9 cellular contexts compared by ENCODE assay signal in genomic region chr15:25848769-25849430, GRCh38. TPM values are rescaled to one million over a fixed set of nuclear protein-coding genes. Genes with fewer than 3 reads are reported as not detected.
DNase-seq lines count a peak whose midpoint lies in the region; ATAC-seq, FAIRE-seq and TF ChIP-seq lines count a peak whose summit lies in the region.
"Had no signal": no experiment of that assay in that cellular context is flagged by ENCODE, and none has a peak within 500 bp of the region (broad histone marks: within the 10 kb centered on the region; RNA-seq: fewer than 3 reads in every experiment).

No MANE protein-coding gene starts in this region.

- in situ Hi-C loops in gastrocnemius medialis (cut with MboI; ENCODE audit: low sequenced_read_pairs in 4 of 4): loop anchor here in 1 of 4 donors (25.0 kb wide), 1 partner anchor 88 kb away; no protein-coding TSS in a partner anchor

- H3K27me3 Mint-ChIP-seq in Caco-2 (ENCODE audit: insufficient read depth, unreplicated experiment): no peaks in the 10 kb centered on the region

- H3K4me3 Mint-ChIP-seq in Caco-2 (ENCODE audit: unreplicated experiment): peak overlapping the region; percentile 77

- ATAC-seq in gastrocnemius medialis: no peak

- no peaks in the 10 kb centered on the region for H3K79me2 ChIP-seq in OCI-LY7 (ENCODE audit: insufficient read depth, low read depth, low read length)

- no peaks in the 10 kb centered on the region for H4K20me1 ChIP-seq in OCI-LY7 (ENCODE audit: insufficient read depth, low read length)

- H3K36me3 ChIP-seq in Caco-2 (ENCODE audit: control insufficient read depth, insufficient read depth, low read length) (no peaks in the 10 kb centered on the region), OCI-LY7 (ENCODE audit: insufficient read depth, low read length) (no peaks in the 10 kb centered on the region), esophagus squamous epithelium (no peaks in the 10 kb centered on the region), sigmoid colon (no peaks in the 10 kb centered on the region), gastrocnemius medialis (no peaks in the 10 kb centered on the region)

- TF ChIP-seq POLR2A in esophagus squamous epithelium (IDR thresholded peaks at IDR 0.05) (no peak), sigmoid colon (IDR thresholded peaks at IDR 0.05) (no peak), gastrocnemius medialis (IDR thresholded peaks at IDR 0.05) (no peak)

- BruUV-seq in Caco-2 (replicated peaks; lab: Mats Ljungman, UMichigan): no TSS peak
- no TSS peak for BruUV-seq in OCI-LY7 (replicated peaks; lab: Mats Ljungman, UMichigan)

- peaks cover 28% of the 10 kb centered on the region for H3K4me1 Mint-ChIP-seq in Caco-2 (ENCODE audit: low read depth, unreplicated experiment)

- no peak overlapping the region for H3K27ac ChIP-seq in OCI-LY7 (ENCODE audit: low read depth, low read length, poor library complexity, severe bottlenecking)
- peak overlapping the region in 3 of 4 donors; percentile 80 to 91 (median 87) for H3K27ac ChIP-seq in esophagus squamous epithelium
- H3K27ac ChIP-seq in sigmoid colon: peak overlapping the region; percentile 83 to 92 (median 88)
- no peak overlapping the region for H3K27ac ChIP-seq in gastrocnemius medialis

- no peaks in the 10 kb centered on the region for H3K27me3 ChIP-seq in Caco-2 (replicated peaks; ENCODE audit: control insufficient read depth, insufficient read depth, low read length)
- H3K27me3 ChIP-seq in esophagus squamous epithelium: no peaks in the 10 kb centered on the region
- H3K27me3 ChIP-seq in sigmoid colon: no peaks in the 10 kb centered on the region
- H3K27me3 ChIP-seq in gastrocnemius medialis: no peaks in the 10 kb centered on the region

- H3K9me3 Mint-ChIP-seq in Caco-2 (ENCODE audit: unreplicated experiment): no peaks in the 10 kb centered on the region

- H3K4me3 ChIP-seq in Caco-2 (ENCODE audit: low read depth, low read length) (no peak overlapping the region), OCI-LY7 (ENCODE audit: low read depth, low read length, poor library complexity, severe bottlenecking) (no peak overlapping the region), esophagus squamous epithelium (peak overlapping the region in 2 of 4 donors; percentile 19 to 67), sigmoid colon (peak overlapping the region in 3 of 4 donors; percentile 44 to 48 (median 47)), gastrocnemius medialis (no peak overlapping the region)

- H3K4me1 ChIP-seq in Caco-2 (peaks cover 23% of the 10 kb centered on the region), OCI-LY7 (ENCODE audit: insufficient read depth, low read length, poor library complexity, severe bottlenecking) (peaks cover 96% of the 10 kb centered on the region), esophagus squamous epithelium (peaks cover 14 to 52% (median 18%) of the 10 kb centered on the region in 3 donors), sigmoid colon (peaks cover 0 to 62% (median 36%) of the 10 kb centered on the region in 4 donors), gastrocnemius medialis (peaks cover 0 to 14% of the 10 kb centered on the region in 2 donors)

- no peak for TF ChIP-seq EP300 in sigmoid colon (IDR thresholded peaks at IDR 0.05)

- peak overlapping the region; percentile 93 for H3K27ac Mint-ChIP-seq in Caco-2 (ENCODE audit: unreplicated experiment)

- intact Hi-C loops in Caco-2 (cut with micrococcal nuclease; ENCODE audit: unreplicated experiment) (no loop called here), OCI-LY7 (cut with micrococcal nuclease; ENCODE audit: unreplicated experiment) (no loop called here), esophagus squamous epithelium (cut with DNase I) (no loop called here), sigmoid colon (cut with DNase I) (no loop called here), gastrocnemius medialis (cut with DNase I; ENCODE audit: low total_unique reads) (no loop called here)

- POLR2A ChIA-PET in Caco-2 (lab: Charles Lee) (no interaction called here), OCI-LY7 (lab: Charles Lee) (interaction anchor here (1.1 kb wide), 1 partner anchor 60 kb away, joined by 3 read pairs; no protein-coding TSS in a partner anchor)

- FAIRE-seq in GM19239 (lab: Jason Lieb, UNC): no peak

- H3K36me3 Mint-ChIP-seq in Caco-2 (ENCODE audit: insufficient read depth, unreplicated experiment): no peaks in the 10 kb centered on the region

- no peaks in the 10 kb centered on the region for H3K9me2 ChIP-seq in OCI-LY7 (ENCODE audit: insufficient read depth, low read length)

- WGBS in esophagus squamous epithelium, 2 donors: 39 to 48% methylated on average over 9 of the region's 9 CpGs
- 30 to 57% methylated on average over 9 of the region's 9 CpGs for WGBS in sigmoid colon, 2 donors

- CTCF ChIA-PET in Caco-2 (lab: Charles Lee): interaction anchor here (0.7 kb wide), 1 partner anchor 128 kb away, joined by 3 read pairs; no protein-coding TSS in a partner anchor
- CTCF ChIA-PET in OCI-LY7 (lab: Charles Lee; ENCODE audit: unreplicated experiment): no interaction called here

- H3K9me3 ChIP-seq in Caco-2 (no peaks in the 10 kb centered on the region), OCI-LY7 (ENCODE audit: low read length) (no peaks in the 10 kb centered on the region), esophagus squamous epithelium (no peaks in the 10 kb centered on the region), sigmoid colon (no peaks in the 10 kb centered on the region), gastrocnemius medialis (no peaks in the 10 kb centered on the region)

- peak overlapping the region; percentile 88; the same call in 1 of the 2 replicates for H2AFZ ChIP-seq in OCI-LY7 (ENCODE audit: low read length)

- DNase-seq in Caco-2: peak; percentile 28 to 60
- no peak for DNase-seq in OCI-LY7 (ENCODE audit: low spot score)
- no peak for DNase-seq in esophagus squamous epithelium (lab: John Stamatoyannopoulos, UW)
- DNase-seq in sigmoid colon: no peak
- DNase-seq in gastrocnemius medialis: no peak
- no peak for DNase-seq in NOMO-1 treated with dmso at 0.1 percent for 144 hours (lab: John Stamatoyannopoulos, UW; ENCODE audit: unreplicated experiment)
- no peak for DNase-seq in GM19239 (ENCODE audit: insufficient read length, low spot score)
- DNase-seq: NCI-H2081, SHP77 treated with DMSO at 0.1 percent for 48 hours had no signal

- TF ChIP-seq CTCF in Caco-2 (IDR thresholded peaks at IDR 0.05; ENCODE audit: insufficient read depth in 1 of 2, low read depth in 1 of 2, low read length in 1 of 2, severe bottlenecking in 1 of 2, unreplicated experiment in 1 of 2) (no peak), OCI-LY7 (conservative IDR thresholded peaks at IDR 0.05; ENCODE audit: low read length) (no peak), esophagus squamous epithelium (IDR thresholded peaks at IDR 0.05) (no peak), sigmoid colon (IDR thresholded peaks at IDR 0.05) (no peak), gastrocnemius medialis (IDR thresholded peaks at IDR 0.05 in 4 of 5, conservative IDR thresholded peaks at IDR 0.05 in 1 of 5) (no peak)

- peak overlapping the region; percentile 57; the same call in 1 of the 2 replicates for H3K4me2 ChIP-seq in OCI-LY7 (ENCODE audit: low read length)

RNA-seq across cellular contexts. Expression of gene ATP10A, which starts 14.2 kb away (rescaled TPM):
- total RNA-seq in Caco-2 (2022): not detected in 2 replicates
- 0.08 TPM in 1 of 2 replicates, not detected in the other for total RNA-seq in OCI-LY7 (2014; rRNA removed; shearing (Covaris generic))
- 0.06 TPM in 1 of 2 replicates, not detected in the other for total RNA-seq in OCI-LY7 (2022)
- total RNA-seq in esophagus squamous epithelium: 1 to 10 TPM in 3 of 4 donors, under 1 TPM in 1; 0.88 to 6.3 (median 1.9) TPM
- total RNA-seq in sigmoid colon: 1 to 10 TPM; 1.8 to 7.7 (median 5.0) TPM
- 1 to 10 TPM in 2 of 3 donors, under 1 TPM in 1; 0.23 to 3.2 (median 1.2) TPM for polyA plus RNA-seq in sigmoid colon
- under 1 TPM; 0.36 to 0.56 (median 0.47) TPM for total RNA-seq in gastrocnemius medialis

Comparison
In these comparisons a context has a peak if more than half of its experiments do, and no peak if none do; other contexts are left out.
1. DNase-seq: peak in Caco-2 (2 of 2); none in OCI-LY7 (single experiment), esophagus squamous epithelium (single experiment), sigmoid colon (single experiment), gastrocnemius medialis (0 of 2), NOMO-1 treated with dmso at 0.1 percent for 144 hours (single experiment) and GM19239 (single experiment).
2. H3K4me3 ChIP-seq: peak in sigmoid colon (3 of 4); none in Caco-2 (single experiment), OCI-LY7 (single experiment) and gastrocnemius medialis (0 of 4).
3. H3K27ac ChIP-seq: peak in esophagus squamous epithelium (3 of 4) and sigmoid colon (4 of 4); none in OCI-LY7 (single experiment) and gastrocnemius medialis (0 of 4).